In genomic region chr15:85312486-85312885, GRCh38 we compare ENCODE assay signal across 9 cellular contexts.
DNase-seq lines count a peak whose midpoint lies in the region; ATAC-seq and TF ChIP-seq lines count a peak whose summit lies in the region.
"Had no signal": no experiment of that assay in that cellular context is flagged by ENCODE, and none has a peak within 500 bp of the region (broad histone marks: within the 10 kb centered on the region; RNA-seq: fewer than 3 reads in every experiment).

No MANE protein-coding gene starts in this region.

- TF ChIP-seq CTCF in GM06990 (IDR thresholded peaks at IDR 0.05; ENCODE audit: insufficient read depth, low read length, poor library complexity, severe bottlenecking) (no peak), fibroblast of mammary gland (conservative IDR thresholded peaks at IDR 0.05; ENCODE audit: control insufficient read depth, insufficient read depth, low read depth, low read length) (no peak)

- no peaks in the 10 kb centered on the region for H3K36me3 ChIP-seq in GM06990 (ENCODE audit: control insufficient read depth, insufficient read depth, low read length)

- H3K4me3 ChIP-seq in GM06990 (replicated peaks; ENCODE audit: low read depth, low read length): peak overlapping the region; percentile 55
- H3K4me3 ChIP-seq in fibroblast of mammary gland (ENCODE audit: control insufficient read depth, low read depth, low read length): no peak overlapping the region

- DNase-seq in GM06990 (ENCODE audit: extremely low read depth, insufficient read length): peak; percentile 65
- peak; percentile 56 for DNase-seq in fibroblast of mammary gland (ENCODE audit: low read depth)
- no peak for DNase-seq in HPDE6-E6E7 (ENCODE audit: extremely low spot score)
- DNase-seq in stimulated activated CD8-positive, alpha-beta memory T cell treated with anti-CD3 and anti-CD28 coated beads, Interleukin-4, amount 100 ng/mL, for 48 hours: no peak
- DNase-seq in middle frontal gyrus (ENCODE audit: extremely low spot score, low spot score): no peak
- no peak for DNase-seq in UCSD-AML1 (lab: John Stamatoyannopoulos, UW; ENCODE audit: unreplicated experiment)
- DNase-seq: activated CD4-positive, alpha-beta T cell treated with anti-CD3 and anti-CD28 coated beads, Interleukin-2, amount 50 U/mL, for 48 hours had no signal

- ATAC-seq in GM19467 (IDR thresholded peaks at IDR 0.05; ENCODE audit: unreplicated experiment) (peak; percentile 88), HG03354 (IDR thresholded peaks at IDR 0.05; ENCODE audit: poor library complexity, severe bottlenecking, unreplicated experiment) (peak; percentile 95)

- no peaks in the 10 kb centered on the region for H3K27me3 ChIP-seq in GM06990 (replicated peaks; ENCODE audit: control insufficient read depth, insufficient read depth, low read length)

Comparison
In these comparisons a context has a peak if more than half of its experiments do, and no peak if none do; other contexts are left out.
1. DNase-seq: peak in GM06990 (single experiment) and fibroblast of mammary gland (single experiment); none in HPDE6-E6E7 (single experiment), stimulated activated CD8-positive, alpha-beta memory T cell treated with anti-CD3 and anti-CD28 coated beads, Interleukin-4, amount 100 ng/mL, for 48 hours (single experiment), middle frontal gyrus (single experiment) and UCSD-AML1 (single experiment).